12 cellular contexts compared by ENCODE assay signal in genomic region chr9:36204906-36205547, GRCh38. TPM values are rescaled to one million over a fixed set of nuclear protein-coding genes. Genes with fewer than 3 reads are reported as not detected.
DNase-seq lines count a peak whose midpoint lies in the region; ATAC-seq, FAIRE-seq and TF ChIP-seq lines count a peak whose summit lies in the region.
"Had no signal": no experiment of that assay in that cellular context is flagged by ENCODE, and none has a peak within 500 bp of the region (broad histone marks: within the 10 kb centered on the region; RNA-seq: fewer than 3 reads in every experiment).

No MANE protein-coding gene starts in this region.

- CTCF ChIA-PET in K562 (lab: Yijun Ruan, JAX; ENCODE audit: low intra/inter-chr PET ratio) = interaction anchor here (1.4 kb wide), 1 partner anchor 124 kb away, joined by 6 read pairs; no protein-coding TSS in a partner anchor
- CTCF ChIA-PET in CD4-positive, alpha-beta T cell (lab: Charles Lee) = no interaction called here

- TF ChIP-seq POLR2A in K562 (conservative IDR thresholded peaks at IDR 0.05) = no peak

- no peak overlapping the region for H3K27ac ChIP-seq in K562 (ENCODE audit: extremely low read depth, low read depth, low read length)
- H3K27ac ChIP-seq in keratinocyte (ENCODE audit: control insufficient read depth, insufficient read depth, low read length) = no peak overlapping the region
- H3K27ac ChIP-seq in CD4-positive, alpha-beta T cell (ENCODE audit: low read depth, low read length) = no peak overlapping the region
- H3K27ac ChIP-seq: prostate gland had no signal

- H3K36me3 Mint-ChIP-seq in CD4-positive, alpha-beta T cell (ENCODE audit: low read depth) = peaks cover 100% of the 10 kb centered on the region

- peak; percentile 80 for ATAC-seq in K562
- ATAC-seq in GM21526 (IDR thresholded peaks at IDR 0.05; ENCODE audit: low FRiP score, unreplicated experiment) = no peak
- no peak for ATAC-seq in CD4-positive, alpha-beta T cell (ENCODE audit: poor library complexity)

- peak; percentile 55 for DNase-seq in 8988T
- DNase-seq in HCEC 1CT = peak; percentile 35
- peak in 2 of 4 experiments; percentile 23 to 31 for DNase-seq in K562 (ENCODE audit: extremely low read depth in 1 of 4, low spot score in 3 of 4)
- DNase-seq in keratinocyte (ENCODE audit: low read depth, low spot score) = no peak
- DNase-seq in NOMO-1 (lab: John Stamatoyannopoulos, UW; ENCODE audit: unreplicated experiment in 2 of 2) = no peak
- DNase-seq in CD4-positive, alpha-beta T cell = no peak
- DNase-seq in NCI-H1105 (lab: John Stamatoyannopoulos, UW) = no peak
- DNase-seq: activated CD4-positive, alpha-beta T cell treated with anti-CD3 and anti-CD28 coated beads for 1 hour; amniotic stem cell; CD8-positive, alpha-beta memory T cell had no signal

- FAIRE-seq in K562 (lab: Jason Lieb, UNC) (no peak), keratinocyte (lab: Jason Lieb, UNC) (no peak)

- H3K4me3 ChIP-seq in K562 (no peak overlapping the region), keratinocyte (ENCODE audit: control insufficient read depth in 2 of 3, extremely low read depth in 1 of 3, insufficient read depth in 2 of 3, low read depth in 1 of 3, low read length in 3 of 3) (no peak overlapping the region)
- H3K4me3 ChIP-seq: prostate gland had no signal

- H2AFZ ChIP-seq in K562 (ENCODE audit: low read depth, low read length) (no peak overlapping the region), keratinocyte (ENCODE audit: control insufficient read depth, low read length) (no peak overlapping the region)

- H3K27me3 ChIP-seq in K562 (ENCODE audit: control insufficient read depth in 2 of 2, insufficient read depth in 2 of 2, low read length in 2 of 2) (no peaks in the 10 kb centered on the region), keratinocyte (ENCODE audit: control insufficient read depth, extremely low read depth, insufficient read depth, low read length) (no peaks in the 10 kb centered on the region)
- no peaks in the 10 kb centered on the region for H3K27me3 ChIP-seq in CD4-positive, alpha-beta T cell (ENCODE audit: control insufficient read depth, insufficient read depth, low read length)

- intact Hi-C loops in K562 (cut with micrococcal nuclease) = no loop called here
- intact Hi-C loops in CD4-positive, alpha-beta T cell (cut with DNase I, micrococcal nuclease) = no loop called here

- no peak overlapping the region for H3K4me3 Mint-ChIP-seq in CD4-positive, alpha-beta T cell
- H3K4me3 Mint-ChIP-seq: CD8-positive, alpha-beta memory T cell had no signal

- H3K27ac Mint-ChIP-seq in CD4-positive, alpha-beta T cell = no peak overlapping the region

- BruUV-seq in K562 (replicated peaks; lab: Mats Ljungman, UMichigan) = no TSS peak

- H3K4me1 Mint-ChIP-seq in CD4-positive, alpha-beta T cell (ENCODE audit: low read depth) = peaks cover 44% of the 10 kb centered on the region

- H3K9me1 ChIP-seq in K562 (ENCODE audit: control insufficient read depth, insufficient read depth, low read length) (no peaks in the 10 kb centered on the region), keratinocyte (ENCODE audit: control insufficient read depth, extremely low read depth, insufficient read depth, low read length) (no peaks in the 10 kb centered on the region)

- in situ Hi-C loops in K562 (cut with MboI) = no loop called here

- H3K36me3 ChIP-seq in K562 (ENCODE audit: control insufficient read depth, insufficient read depth, low read length) (peaks cover 92% of the 10 kb centered on the region), keratinocyte (ENCODE audit: control insufficient read depth in 2 of 2, extremely low read depth in 1 of 2, insufficient read depth in 2 of 2, low read length in 2 of 2) (peaks cover 54 to 66% of the 10 kb centered on the region in 2 experiments)

- H3K9me3 Mint-ChIP-seq in CD4-positive, alpha-beta T cell = no peaks in the 10 kb centered on the region
- H3K9me3 Mint-ChIP-seq: CD8-positive, alpha-beta memory T cell had no signal

- peaks cover 25% of the 10 kb centered on the region for H3K79me2 ChIP-seq in K562 (ENCODE audit: control insufficient read depth, insufficient read depth, low read length)
- peaks cover 65% of the 10 kb centered on the region for H3K79me2 ChIP-seq in keratinocyte (ENCODE audit: control insufficient read depth, insufficient read depth, low read length)

- POLR2A ChIA-PET in K562 (lab: Yijun Ruan, JAX) = interaction anchor here (0.6 to 0.8 kb wide), 2 partner anchors 11 kb away, joined by 3 read pairs; no protein-coding TSS in a partner anchor
- POLR2A ChIA-PET in CD4-positive, alpha-beta T cell (lab: Charles Lee) = interaction anchor here (1.3 kb wide), 1 partner anchor 14 kb away, joined by 4 read pairs; the partner anchor contains the start of gene CLTA

- peaks cover 6% of the 10 kb centered on the region; the same call in 1 of the 2 replicates for H4K20me1 ChIP-seq in K562 (replicated peaks; ENCODE audit: control insufficient read depth, insufficient read depth, low read length)
- H4K20me1 ChIP-seq in keratinocyte (ENCODE audit: control insufficient read depth, extremely low read depth, insufficient read depth, low read length) = peaks cover 14% of the 10 kb centered on the region

- H3K4me1 ChIP-seq in K562 (replicated peaks in 1 of 2; ENCODE audit: control insufficient read depth in 2 of 2, insufficient read depth in 2 of 2, low read length in 2 of 2) (peaks cover 0 to 15% of the 10 kb centered on the region in 2 experiments; a peak in 3 of 5 replicates), keratinocyte (ENCODE audit: control insufficient read depth, extremely low read depth, insufficient read depth, low read length) (no peaks in the 10 kb centered on the region)
- H3K4me1 ChIP-seq: prostate gland had no signal

- H3K27me3 Mint-ChIP-seq in CD4-positive, alpha-beta T cell = no peaks in the 10 kb centered on the region

- TF ChIP-seq EP300 in K562 (IDR thresholded peaks at IDR 0.05; ENCODE audit: low read length) = no peak

- H3K4me2 ChIP-seq in K562 (ENCODE audit: insufficient read depth, low read length) (no peak overlapping the region), keratinocyte (ENCODE audit: control insufficient read depth, extremely low read depth, insufficient read depth, low read depth, low read length) (no peak overlapping the region)

- no peak overlapping the region; a peak in 1 of 4 replicates for H3K9ac ChIP-seq in K562 (ENCODE audit: insufficient read depth in 1 of 2, low read depth in 2 of 2, low read length in 2 of 2)
- H3K9ac ChIP-seq in keratinocyte (ENCODE audit: control insufficient read depth, extremely low read depth, insufficient read depth, low read length) = no peak overlapping the region

- TF ChIP-seq RAD21 in K562 (CRISPR knock-in tag; conservative IDR thresholded peaks at IDR 0.05 in 1 of 2, IDR thresholded peaks at IDR 0.05 in 1 of 2) = peak in 1 of 2 experiments; percentile 22; a peak in 2 of 4 replicates

- H3K9me3 ChIP-seq in K562 (replicated peaks; ENCODE audit: control insufficient read depth, insufficient read depth, low read depth, low read length) (no peaks in the 10 kb centered on the region), keratinocyte (ENCODE audit: control insufficient read depth, low read depth, low read length) (no peaks in the 10 kb centered on the region)
- H3K9me3 ChIP-seq in CD4-positive, alpha-beta T cell (ENCODE audit: control insufficient read depth, low read length) = no peaks in the 10 kb centered on the region
- H3K9me3 ChIP-seq: prostate gland had no signal

- dilution Hi-C loops in keratinocyte (cut with MboI; ENCODE audit: extremely low pct_ligation_motif_present, low sequenced_read_pairs) = no loop called here

- WGBS in K562 (ENCODE audit: insufficient coverage, low coverage, missing lambda C conversion rate) = 89% methylated on average over 5 of the region's 11 CpGs

- TF ChIP-seq CTCF in K562 (IDR thresholded peaks at IDR 0.05 in 2 of 3, conservative IDR thresholded peaks at IDR 0.05 in 1 of 3; ENCODE audit: insufficient read depth in 2 of 3, low read depth in 1 of 3, low read length in 3 of 3) (peak; percentile 16 to 47 (median 42); a peak in 5 of 6 replicates), keratinocyte (optimal IDR thresholded peaks at IDR 0.05 in 1 of 3, IDR thresholded peaks at IDR 0.05 in 1 of 3, conservative IDR thresholded peaks at IDR 0.05 in 1 of 3; ENCODE audit: extremely low read depth in 1 of 3, insufficient read depth in 2 of 3, low read length in 3 of 3) (peak in 2 of 3 experiments; percentile 21 to 43)
- no peak for TF ChIP-seq CTCF in CD4-positive, alpha-beta T cell (IDR thresholded peaks at IDR 0.05)

RNA-seq across cellular contexts. Expression of gene CLTA, which starts 14.3 kb away (rescaled TPM):
- 13.9 and 15.8 TPM in 2 replicates for total RNA-seq in K562 (2011; cell fraction: chromatin; rRNA removed; ENCODE audit: low replicate concordance)
- 17.2 and 17.5 TPM in 2 replicates for total RNA-seq in K562 (2011; cell fraction: nucleolus; rRNA removed)
- total RNA-seq in K562 (2011; cell fraction: nucleoplasm; rRNA removed) = 19.0 and 24.3 TPM in 2 replicates
- total RNA-seq in K562 (2014; rRNA removed) = 186 and 196 TPM in 2 replicates
- 129 and 131 TPM in 2 replicates for total RNA-seq in K562 (2014; rRNA removed; fragmentation: Illumina TruSeq; extraction: Trizol)
- 156 and 161 TPM in 2 replicates for total RNA-seq in K562 (2015; rRNA removed; fragmentation: Illumina TruSeq; extraction: Trizol)
- total RNA-seq in K562 (2021) = 140 and 144 TPM in 2 replicates
- 104 and 137 TPM in 2 replicates for polyA plus RNA-seq in K562 (2011; rRNA removed)
- polyA plus RNA-seq in K562 (2011; cell fraction: cytosol; rRNA removed) = 89.6 and 109 TPM in 2 replicates
- polyA plus RNA-seq in K562 (2011; cell fraction: nucleus; rRNA removed) = 27.8 and 38.7 TPM in 2 replicates
- polyA plus RNA-seq in K562 (2012) = 169 and 197 TPM in 2 replicates
- 144 and 156 TPM in 2 replicates for polyA plus RNA-seq in K562 (2014; fragmentation: Illumina TruSeq; extraction: Trizol)
- 10 to 100 TPM; 37.8 to 39.6 TPM for polyA plus RNA-seq in K562 (2014; fragmentation: Nextera tagmentation; extraction: Ambion mirVana)
- 206 and 219 TPM in 2 replicates for polyA plus RNA-seq in K562 (2014; rRNA removed)
- polyA minus RNA-seq in K562 (2011; rRNA and poly(A)+ RNA removed) = 60.8 and 67.3 TPM in 2 replicates
- polyA minus RNA-seq in K562 (2011; cell fraction: cytosol; rRNA and poly(A)+ RNA removed) = 49.0 and 55.3 TPM in 2 replicates
- 12.7 and 16.2 TPM in 2 replicates for polyA minus RNA-seq in K562 (2011; cell fraction: nucleus; rRNA and poly(A)+ RNA removed)
- polyA plus RNA-seq in keratinocyte = 231 to 325 TPM (median 290 TPM) in 3 replicates
- 477 TPM for polyA plus RNA-seq in keratinocyte (2011; ENCODE audit: low read depth)
- 319 and 330 TPM in 2 replicates for polyA plus RNA-seq in keratinocyte (2011; cell fraction: cytosol; rRNA removed)
- 135 and 169 TPM in 2 replicates for polyA plus RNA-seq in keratinocyte (2011; cell fraction: nucleus; rRNA removed)
- 204 and 273 TPM in 2 replicates for polyA plus RNA-seq in keratinocyte (2012; ENCODE audit: low replicate concordance)
- polyA minus RNA-seq in keratinocyte = 80.4 to 100 TPM (median 94.7 TPM) in 3 replicates
- 128 TPM for polyA minus RNA-seq in keratinocyte (2011; cell fraction: cytosol; rRNA and poly(A)+ RNA removed)
- 34.9 and 42.8 TPM in 2 replicates for polyA minus RNA-seq in keratinocyte (2011; cell fraction: nucleus; rRNA and poly(A)+ RNA removed)
- 10 to 100 TPM; 32.0 to 32.8 TPM for total RNA-seq in CD4-positive, alpha-beta T cell

RNA-seq across cellular contexts. Expression of gene CCIN, which starts 35.8 kb away (rescaled TPM):
- not detected in 2 replicates for total RNA-seq in K562 (2011; cell fraction: chromatin; rRNA removed; ENCODE audit: low replicate concordance)
- total RNA-seq in K562 (2011; cell fraction: nucleolus; rRNA removed) = 0.26 TPM in 1 of 2 replicates, not detected in the other
- not detected in 2 replicates for total RNA-seq in K562 (2011; cell fraction: nucleoplasm; rRNA removed)
- not detected in 2 replicates for total RNA-seq in K562 (2014; rRNA removed)
- not detected in 2 replicates for total RNA-seq in K562 (2014; rRNA removed; fragmentation: Illumina TruSeq; extraction: Trizol)
- total RNA-seq in K562 (2015; rRNA removed; fragmentation: Illumina TruSeq; extraction: Trizol) = not detected in 2 replicates
- not detected in 2 replicates for total RNA-seq in K562 (2021)
- not detected in 2 replicates for polyA plus RNA-seq in K562 (2011; rRNA removed)
- polyA plus RNA-seq in K562 (2011; cell fraction: cytosol; rRNA removed) = 0.04 and 0.09 TPM in 2 replicates
- polyA plus RNA-seq in K562 (2011; cell fraction: nucleus; rRNA removed) = not detected in 2 replicates
- not detected in 2 replicates for polyA plus RNA-seq in K562 (2012)
- polyA plus RNA-seq in K562 (2014; fragmentation: Illumina TruSeq; extraction: Trizol) = not detected in 2 replicates
- not detected for polyA plus RNA-seq in K562 (2014; fragmentation: Nextera tagmentation; extraction: Ambion mirVana)
- not detected in 2 replicates for polyA plus RNA-seq in K562 (2014; rRNA removed)
- polyA minus RNA-seq in K562 (2011; rRNA and poly(A)+ RNA removed) = not detected in 2 replicates
- not detected in 2 replicates for polyA minus RNA-seq in K562 (2011; cell fraction: cytosol; rRNA and poly(A)+ RNA removed)
- not detected in 2 replicates for polyA minus RNA-seq in K562 (2011; cell fraction: nucleus; rRNA and poly(A)+ RNA removed)
- 0.10 TPM in 1 of 3 replicates, not detected in the others for polyA plus RNA-seq in keratinocyte
- not detected for polyA plus RNA-seq in keratinocyte (2011; ENCODE audit: low read depth)
- 0.04 and 0.05 TPM in 2 replicates for polyA plus RNA-seq in keratinocyte (2011; cell fraction: cytosol; rRNA removed)
- polyA plus RNA-seq in keratinocyte (2011; cell fraction: nucleus; rRNA removed) = 0.17 and 0.25 TPM in 2 replicates
- polyA plus RNA-seq in keratinocyte (2012; ENCODE audit: low replicate concordance) = 0.06 TPM in 1 of 2 replicates, not detected in the other
- 0.16 TPM in 1 of 3 replicates, not detected in the others for polyA minus RNA-seq in keratinocyte
- not detected for polyA minus RNA-seq in keratinocyte (2011; cell fraction: cytosol; rRNA and poly(A)+ RNA removed)
- polyA minus RNA-seq in keratinocyte (2011; cell fraction: nucleus; rRNA and poly(A)+ RNA removed) = not detected in 2 replicates
- under 1 TPM; 0.22 to 0.36 TPM for total RNA-seq in CD4-positive, alpha-beta T cell
- total RNA-seq: CD8-positive, alpha-beta memory T cell had no signal

RNA-seq across cellular contexts. Expression of gene GNE, which starts 53.2 kb away (rescaled TPM):
- 24.2 and 26.9 TPM in 2 replicates for total RNA-seq in K562 (2011; cell fraction: chromatin; rRNA removed; ENCODE audit: low replicate concordance)
- 12.0 and 12.3 TPM in 2 replicates for total RNA-seq in K562 (2011; cell fraction: nucleolus; rRNA removed)
- 12.7 and 13.9 TPM in 2 replicates for total RNA-seq in K562 (2011; cell fraction: nucleoplasm; rRNA removed)
- total RNA-seq in K562 (2014; rRNA removed) (12.0 and 13.3 TPM in 2 replicates), K562 (2014; rRNA removed; fragmentation: Illumina TruSeq; extraction: Trizol) (15.4 TPM in 2 replicates), K562 (2015; rRNA removed; fragmentation: Illumina TruSeq; extraction: Trizol) (10.3 and 11.6 TPM in 2 replicates), K562 (2021) (12.8 and 13.8 TPM in 2 replicates)
- polyA plus RNA-seq in K562 (2011; rRNA removed) (15.9 and 18.6 TPM in 2 replicates), K562 (2014; fragmentation: Illumina TruSeq; extraction: Trizol) (13.7 and 14.2 TPM in 2 replicates), K562 (2014; fragmentation: Nextera tagmentation; extraction: Ambion mirVana) (1 to 10 TPM; 5.1 to 6.3 TPM), K562 (2014; rRNA removed) (9.3 and 11.5 TPM in 2 replicates), keratinocyte (7.7 to 11.7 TPM (median 10.1 TPM) in 3 replicates)
- 9.7 and 18.0 TPM in 2 replicates for polyA plus RNA-seq in K562 (2011; cell fraction: cytosol; rRNA removed)
- polyA plus RNA-seq in K562 (2011; cell fraction: nucleus; rRNA removed) = 6.7 and 7.8 TPM in 2 replicates
- 5.8 and 9.4 TPM in 2 replicates for polyA plus RNA-seq in K562 (2012)
- 53.9 and 56.0 TPM in 2 replicates for polyA minus RNA-seq in K562 (2011; rRNA and poly(A)+ RNA removed)
- polyA minus RNA-seq in K562 (2011; cell fraction: cytosol; rRNA and poly(A)+ RNA removed) = 13.8 and 18.3 TPM in 2 replicates
- polyA minus RNA-seq in K562 (2011; cell fraction: nucleus; rRNA and poly(A)+ RNA removed) = 5.0 and 13.0 TPM in 2 replicates
- polyA plus RNA-seq in keratinocyte (2011; ENCODE audit: low read depth) = 1.1 TPM
- polyA plus RNA-seq in keratinocyte (2011; cell fraction: cytosol; rRNA removed) = 6.3 and 8.9 TPM in 2 replicates
- 12.1 and 13.5 TPM in 2 replicates for polyA plus RNA-seq in keratinocyte (2011; cell fraction: nucleus; rRNA removed)
- polyA plus RNA-seq in keratinocyte (2012; ENCODE audit: low replicate concordance) = 1.4 and 9.0 TPM in 2 replicates
- 20.0 to 26.0 TPM (median 20.9 TPM) in 3 replicates for polyA minus RNA-seq in keratinocyte
- polyA minus RNA-seq in keratinocyte (2011; cell fraction: cytosol; rRNA and poly(A)+ RNA removed) = 6.5 TPM
- polyA minus RNA-seq in keratinocyte (2011; cell fraction: nucleus; rRNA and poly(A)+ RNA removed) = 10.2 and 18.9 TPM in 2 replicates
- total RNA-seq in CD4-positive, alpha-beta T cell = 10 to 100 TPM; 12.5 to 14.6 TPM

Comparison
In these comparisons a context has a peak if more than half of its experiments do, and no peak if none do; other contexts are left out.
1. DNase-seq: peak in 8988T (single experiment) and HCEC 1CT (single experiment); none in keratinocyte (single experiment), NOMO-1 (0 of 2), CD4-positive, alpha-beta T cell (0 of 10) and NCI-H1105 (single experiment).